ENCODE assay signal across 17 cellular contexts in the genomic region with DNA sequence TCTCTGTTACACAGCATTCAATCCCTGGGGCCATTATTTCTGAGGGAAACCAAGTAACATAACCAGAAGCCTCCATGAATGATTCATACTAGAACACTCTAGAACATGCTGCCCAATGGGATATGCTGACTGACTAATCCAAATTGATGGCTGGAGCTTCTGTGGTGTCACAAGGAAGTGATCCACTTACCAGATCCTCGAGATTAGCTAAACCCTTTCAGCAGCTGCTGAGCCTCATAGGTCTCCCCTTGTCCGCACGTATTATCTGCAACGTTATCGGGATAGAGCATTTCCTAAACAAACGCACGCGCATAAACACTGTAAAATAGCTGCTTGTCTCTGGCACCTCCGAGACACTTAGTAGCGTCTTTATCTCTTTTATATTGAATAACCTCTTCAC.
DNase-seq lines count a peak whose midpoint lies in the region; ATAC-seq and TF ChIP-seq lines count a peak whose summit lies in the region.
"Had no signal": no experiment of that assay in that cellular context is flagged by ENCODE, and none has a peak within 500 bp of the region (broad histone marks: within the 10 kb centered on the region; RNA-seq: fewer than 3 reads in every experiment).

No MANE protein-coding gene starts in this region.

- H3K4me3 Mint-ChIP-seq in activated CD4-positive, alpha-beta memory T cell treated with anti-CD3 and anti-CD28 coated beads, Interleukin-2, amount 10 ng/mL, durations not matched to agents 7 days and 5 days: no peak overlapping the region
- H3K4me3 Mint-ChIP-seq: B cell; CD4-positive, alpha-beta T cell; HFFc6 had no signal

- H3K4me1 Mint-ChIP-seq in activated CD4-positive, alpha-beta memory T cell treated with anti-CD3 and anti-CD28 coated beads, Interleukin-2, amount 10 ng/mL, durations not matched to agents 7 days and 5 days: no peaks in the 10 kb centered on the region
- H3K4me1 Mint-ChIP-seq: B cell had no signal

- H3K4me1 ChIP-seq in esophagus muscularis mucosa (no peaks in the 10 kb centered on the region), A673 (ENCODE audit: insufficient read depth, low read length, poor library complexity, severe bottlenecking) (no peaks in the 10 kb centered on the region), tibial nerve (no peaks in the 10 kb centered on the region), upper lobe of right lung (no peaks in the 10 kb centered on the region)

- CTCF ChIA-PET in A673 (lab: Charles Lee): no interaction called here
- CTCF ChIA-PET in activated CD4-positive, alpha-beta memory T cell treated with anti-CD3 and anti-CD28 coated beads, Interleukin-2, amount 10 ng/mL, durations not matched to agents 7 days and 5 days (lab: Charles Lee): no interaction called here

- no peaks in the 10 kb centered on the region for H3K27me3 ChIP-seq in esophagus muscularis mucosa
- H3K27me3 ChIP-seq in A673 (replicated peaks; ENCODE audit: insufficient read depth, low read depth, low read length, poor library complexity): no peaks in the 10 kb centered on the region
- peaks cover 0 to 15% of the 10 kb centered on the region in 2 donors for H3K27me3 ChIP-seq in tibial nerve
- H3K27me3 ChIP-seq in upper lobe of right lung: no peaks in the 10 kb centered on the region

- TF ChIP-seq POLR2A in esophagus muscularis mucosa (IDR thresholded peaks at IDR 0.05; ENCODE audit: low read depth) (no peak), tibial nerve (IDR thresholded peaks at IDR 0.05) (no peak)

- H3K27ac ChIP-seq in esophagus muscularis mucosa (replicated peaks in 1 of 4) (no peak overlapping the region), A673 (ENCODE audit: low read depth, low read length, poor library complexity, severe bottlenecking) (no peak overlapping the region), tibial nerve (no peak overlapping the region), upper lobe of right lung (no peak overlapping the region)

- TF ChIP-seq CTCF in esophagus muscularis mucosa (IDR thresholded peaks at IDR 0.05) (no peak), A673 (conservative IDR thresholded peaks at IDR 0.05; ENCODE audit: low read depth, low read length) (no peak), tibial nerve (IDR thresholded peaks at IDR 0.05) (no peak), upper lobe of right lung (IDR thresholded peaks at IDR 0.05) (no peak)

- H3K36me3 ChIP-seq in esophagus muscularis mucosa (no peaks in the 10 kb centered on the region), A673 (ENCODE audit: insufficient read depth, low read length, poor library complexity, severe bottlenecking) (no peaks in the 10 kb centered on the region), tibial nerve (no peaks in the 10 kb centered on the region), upper lobe of right lung (no peaks in the 10 kb centered on the region)

- POLR2A ChIA-PET in A673 (lab: Charles Lee; ENCODE audit: low non-redundant PET): no interaction called here
- POLR2A ChIA-PET in activated CD4-positive, alpha-beta memory T cell treated with anti-CD3 and anti-CD28 coated beads, Interleukin-2, amount 10 ng/mL, durations not matched to agents 7 days and 5 days (lab: Charles Lee): no interaction called here

- no TSS peak for BruUV-seq in A673 (replicated peaks; lab: Mats Ljungman, UMichigan)

- H3K9me3 ChIP-seq in esophagus muscularis mucosa (peaks cover 0 to 5% (median 0%) of the 10 kb centered on the region in 4 donors), A673 (ENCODE audit: low read depth, low read length, poor library complexity, severe bottlenecking) (no peaks in the 10 kb centered on the region), tibial nerve (peaks cover 0 to 7% (median 0%) of the 10 kb centered on the region in 4 donors), upper lobe of right lung (peaks cover 4% of the 10 kb centered on the region)
- H3K9me3 ChIP-seq: SK-N-SH had no signal

- no peak overlapping the region for H3K4me3 ChIP-seq in esophagus muscularis mucosa
- no peak overlapping the region for H3K4me3 ChIP-seq in A673 (ENCODE audit: low read depth, low read length, poor library complexity, severe bottlenecking)
- no peak overlapping the region for H3K4me3 ChIP-seq in tibial nerve
- no peak overlapping the region for H3K4me3 ChIP-seq in upper lobe of right lung

- 77% methylated on average over 10 of the region's 10 CpGs for WGBS in esophagus muscularis mucosa
- 88 to 89% methylated on average over 10 of the region's 10 CpGs for WGBS in tibial nerve, 2 donors

- intact Hi-C loops in esophagus muscularis mucosa (cut with DNase I) (no loop called here), A673 (cut with micrococcal nuclease; ENCODE audit: unreplicated experiment) (no loop called here), upper lobe of right lung (cut with DNase I) (no loop called here)

- no peak overlapping the region for H3K27ac Mint-ChIP-seq in activated CD4-positive, alpha-beta memory T cell treated with anti-CD3 and anti-CD28 coated beads, Interleukin-2, amount 10 ng/mL, durations not matched to agents 7 days and 5 days
- H3K27ac Mint-ChIP-seq: B cell; CD4-positive, alpha-beta T cell; HFFc6 had no signal

- H3K36me3 Mint-ChIP-seq in activated CD4-positive, alpha-beta memory T cell treated with anti-CD3 and anti-CD28 coated beads, Interleukin-2, amount 10 ng/mL, durations not matched to agents 7 days and 5 days (ENCODE audit: low read depth): no peaks in the 10 kb centered on the region

- TF ChIP-seq EP300 in esophagus muscularis mucosa (IDR thresholded peaks at IDR 0.05): no peak
- TF ChIP-seq EP300 in tibial nerve (IDR thresholded peaks at IDR 0.05): no peak

- no peaks in the 10 kb centered on the region for H3K9me3 Mint-ChIP-seq in activated CD4-positive, alpha-beta memory T cell treated with anti-CD3 and anti-CD28 coated beads, Interleukin-2, amount 10 ng/mL, durations not matched to agents 7 days and 5 days
- H3K9me3 Mint-ChIP-seq: CD4-positive, alpha-beta T cell; HFFc6 had no signal

- DNase-seq in LHCN-M2 (ENCODE audit: low read depth) (peak; percentile 3), RKO (ENCODE audit: low spot score) (peak; percentile 7), esophagus muscularis mucosa (ENCODE audit: extremely low spot score) (peak; percentile 29), renal cortical epithelial cell (ENCODE audit: low read depth) (peak; percentile 48), A673 (ENCODE audit: low spot score) (no peak), tibial nerve (ENCODE audit: low spot score in 2 of 2) (no peak), upper lobe of right lung (no peak)
- no peak for DNase-seq in activated CD4-positive, alpha-beta memory T cell treated with anti-CD3 and anti-CD28 coated beads, Interleukin-2, amount 10 ng/mL, durations not matched to agents 7 days and 5 days
- DNase-seq: CD4-positive, alpha-beta T cell; EL; HFFc6; NCI-H1417 treated with DMSO at 0.1 percent for 48 hours; NCI-H2029; NCI-H510A treated with DMSO at 0.1 percent for 48 hours; PC-3; SK-N-SH had no signal

- peaks cover 28% of the 10 kb centered on the region for H3K27me3 Mint-ChIP-seq in activated CD4-positive, alpha-beta memory T cell treated with anti-CD3 and anti-CD28 coated beads, Interleukin-2, amount 10 ng/mL, durations not matched to agents 7 days and 5 days
- H3K27me3 Mint-ChIP-seq: CD4-positive, alpha-beta T cell had no signal

- ATAC-seq in upper lobe of right lung: no peak
- ATAC-seq: PC-3 had no signal

Comparison
In these comparisons a context has a peak if more than half of its experiments do, and no peak if none do; other contexts are left out.
1. DNase-seq: peak in LHCN-M2 (single experiment), RKO (single experiment), esophagus muscularis mucosa (single experiment) and renal cortical epithelial cell (single experiment); none in A673 (single experiment), tibial nerve (0 of 2), upper lobe of right lung (single experiment) and activated CD4-positive, alpha-beta memory T cell treated with anti-CD3 and anti-CD28 coated beads, Interleukin-2, amount 10 ng/mL, durations not matched to agents 7 days and 5 days (single experiment).